22 cellular contexts compared by ENCODE assay signal in genomic region chr7:42162560-42163325, GRCh38.
DNase-seq lines count a peak whose midpoint lies in the region; ATAC-seq and TF ChIP-seq lines count a peak whose summit lies in the region.
"Had no signal": no experiment of that assay in that cellular context is flagged by ENCODE, and none has a peak within 500 bp of the region (broad histone marks: within the 10 kb centered on the region; RNA-seq: fewer than 3 reads in every experiment).

No MANE protein-coding gene starts in this region.

- H3K4me3 Mint-ChIP-seq in neural crest cell = no peak overlapping the region
- H3K4me3 Mint-ChIP-seq: CD4-positive, alpha-beta T cell had no signal

- peak overlapping the region; percentile 9 for H3K27ac Mint-ChIP-seq in neural crest cell (ENCODE audit: unreplicated experiment)
- H3K27ac Mint-ChIP-seq: CD4-positive, alpha-beta T cell had no signal

- peaks cover 47% of the 10 kb centered on the region for H3K4me1 Mint-ChIP-seq in neural crest cell

- H3K36me3 ChIP-seq in cardiac muscle cell = no peaks in the 10 kb centered on the region
- H3K36me3 ChIP-seq in effector memory CD4-positive, alpha-beta T cell (ENCODE audit: control insufficient read depth, insufficient read depth, low read length) = no peaks in the 10 kb centered on the region
- H3K36me3 ChIP-seq: BE2C, SJCRH30 had no signal

- ATAC-seq in right cardiac atrium = no peak
- no peak for ATAC-seq in GM21619 (IDR thresholded peaks at IDR 0.05; ENCODE audit: unreplicated experiment)
- no peak for ATAC-seq in HG03521 (IDR thresholded peaks at IDR 0.05; ENCODE audit: unreplicated experiment)
- ATAC-seq: HCT116, K562 had no signal

- no peaks in the 10 kb centered on the region for H3K9me3 ChIP-seq in cardiac muscle cell (ENCODE audit: low read depth)
- H3K9me3 ChIP-seq in right cardiac atrium (ENCODE audit: control insufficient read depth, low read length) = no peaks in the 10 kb centered on the region
- H3K9me3 ChIP-seq in effector memory CD4-positive, alpha-beta T cell (ENCODE audit: control insufficient read depth, low read length) = no peaks in the 10 kb centered on the region
- H3K9me3 ChIP-seq: BE2C, Caco-2, SJCRH30 had no signal

- H3K9me3 Mint-ChIP-seq in neural crest cell = no peaks in the 10 kb centered on the region
- H3K9me3 Mint-ChIP-seq: CD4-positive, alpha-beta T cell had no signal

- H3K27ac ChIP-seq in cardiac muscle cell (peak overlapping the region; percentile 38), right cardiac atrium (ENCODE audit: low read length) (no peak overlapping the region)
- H3K27ac ChIP-seq in effector memory CD4-positive, alpha-beta T cell (ENCODE audit: insufficient read depth, low read length, poor library complexity, severe bottlenecking) = no peak overlapping the region
- H3K27ac ChIP-seq: RWPE1, SJCRH30 had no signal

- peak in 1 of 2 donors; percentile 40 for DNase-seq in cardiac muscle cell (ENCODE audit: low read depth in 1 of 2, low spot score in 1 of 2)
- no peak for DNase-seq in right cardiac atrium
- DNase-seq in amniotic epithelial cell (ENCODE audit: low read depth) = peak; percentile 49
- DNase-seq in neural crest cell (ENCODE audit: low read depth, low spot score) = no peak
- no peak for DNase-seq in stimulated activated naive CD4-positive, alpha-beta T cell (lab: John Stamatoyannopoulos, UW)
- no peak for DNase-seq in effector memory CD4-positive, alpha-beta T cell
- DNase-seq: BE2C; Caco-2; CD4-positive, alpha-beta T cell; DMS153; GF-D8; GOT3; NCI-H1105 treated with DMSO at 0.1 percent for 48 hours; NCI-H1694; NCI-H510A; NCI-H82; SJCRH30 had no signal

- H3K27me3 Mint-ChIP-seq in neural crest cell (ENCODE audit: low read depth) = no peaks in the 10 kb centered on the region
- H3K27me3 Mint-ChIP-seq: CD4-positive, alpha-beta T cell had no signal

- no peak for TF ChIP-seq CTCF in cardiac muscle cell (IDR thresholded peaks at IDR 0.05; ENCODE audit: low read depth, low read length)
- no peak for TF ChIP-seq CTCF in neural crest cell (conservative IDR thresholded peaks at IDR 0.05)

- H3K36me3 Mint-ChIP-seq in neural crest cell (ENCODE audit: low read depth) = peaks cover 9% of the 10 kb centered on the region

- intact Hi-C loops in right cardiac atrium (cut with DNase I) = no loop called here

- H3K4me1 ChIP-seq in cardiac muscle cell (ENCODE audit: low read depth) (peaks cover 7% of the 10 kb centered on the region), right cardiac atrium (ENCODE audit: control insufficient read depth, insufficient read depth, low read length) (no peaks in the 10 kb centered on the region)
- H3K4me1 ChIP-seq in effector memory CD4-positive, alpha-beta T cell (ENCODE audit: control insufficient read depth, insufficient read depth, low read length, poor library complexity, severe bottlenecking) = no peaks in the 10 kb centered on the region
- H3K4me1 ChIP-seq: BE2C, Caco-2 had no signal

- H3K4me3 ChIP-seq in cardiac muscle cell (no peak overlapping the region), right cardiac atrium (ENCODE audit: low read length) (no peak overlapping the region)
- H3K4me3 ChIP-seq in effector memory CD4-positive, alpha-beta T cell (ENCODE audit: insufficient read depth, low read depth, low read length, poor library complexity, severe bottlenecking) = no peak overlapping the region
- H3K4me3 ChIP-seq: K562, SJCRH30 had no signal

- 63% methylated on average over 7 of the region's 7 CpGs for WGBS in right cardiac atrium

- no peaks in the 10 kb centered on the region for H3K27me3 ChIP-seq in cardiac muscle cell
- no peaks in the 10 kb centered on the region for H3K27me3 ChIP-seq in right cardiac atrium (ENCODE audit: control insufficient read depth, insufficient read depth)
- no peaks in the 10 kb centered on the region for H3K27me3 ChIP-seq in effector memory CD4-positive, alpha-beta T cell (replicated peaks; ENCODE audit: control insufficient read depth, insufficient read depth, low read length, poor library complexity, severe bottlenecking)
- H3K27me3 ChIP-seq: BE2C, SJCRH30 had no signal
